ENCODE assay signal across 1 cellular context in genomic region chr11:13135385-13136271, GRCh38.
TF ChIP-seq lines count a peak whose summit lies in the region.

No MANE protein-coding gene starts in this region.

TF ChIP-seq in GM12878, 131 proteins besides CTCF, POLR2A, EP300 and RAD21 (continued from another document):
- no peak for TF ChIP-seq ATF2 (IDR thresholded peaks at IDR 0.05; ENCODE audit: low read length)
- no peak for TF ChIP-seq JUND (IDR thresholded peaks at IDR 0.05; ENCODE audit: low read depth, low read length)
- TF ChIP-seq ZNF207 (IDR thresholded peaks at IDR 0.05; ENCODE audit: borderline replicate concordance) = no peak
TF ChIP-seq in GM12878: peak in this region for 0.
